Comparison of ENCODE assay signal across 8 cellular contexts in the genomic region with DNA sequence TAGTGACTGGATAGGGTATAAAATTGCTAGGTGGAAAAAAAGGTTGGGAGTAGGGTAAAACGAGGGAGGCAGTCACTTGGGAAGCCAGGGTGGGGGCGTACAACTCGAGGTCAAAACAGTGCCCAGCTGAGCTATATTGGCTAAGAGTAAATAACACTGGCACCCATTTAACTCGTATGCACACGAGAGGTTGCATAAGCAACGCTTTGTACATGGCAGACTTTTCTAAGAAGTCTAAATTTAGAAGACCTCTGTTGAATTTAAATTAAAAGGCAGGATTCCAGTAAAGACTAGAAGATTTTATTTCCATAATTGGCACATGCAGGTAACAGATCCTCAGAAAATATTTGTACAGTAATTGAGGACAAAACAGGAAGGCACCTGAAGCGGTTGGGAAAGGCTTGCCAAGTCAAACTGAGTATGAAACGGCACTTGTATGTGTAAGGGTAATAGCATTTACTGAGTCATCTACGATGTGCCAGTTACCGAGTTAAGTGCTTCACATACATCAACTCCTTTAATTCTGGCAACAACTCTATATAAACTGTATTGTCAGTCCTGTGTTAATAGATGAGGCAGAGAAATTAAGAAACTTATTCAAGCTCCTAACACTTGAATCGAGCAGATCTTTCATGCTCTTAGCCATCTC. TPM values are rescaled to one million over a fixed set of nuclear protein-coding genes. Genes with fewer than 3 reads are reported as not detected.
DNase-seq lines count a peak whose midpoint lies in the region; ATAC-seq and TF ChIP-seq lines count a peak whose summit lies in the region.

No MANE protein-coding gene starts in this region.

- 80 to 83% (median 82%) methylated on average over 11 of the region's 11 CpGs for WGBS in adrenal gland, 4 donors

- no peaks in the 10 kb centered on the region for H3K36me3 ChIP-seq in adrenal gland (replicated peaks in 1 of 2)

- H3K9me3 ChIP-seq in adrenal gland (replicated peaks in 1 of 3), result no peaks in the 10 kb centered on the region

- H3K27me3 Mint-ChIP-seq in activated T-cell treated with anti-CD3 and anti-CD28 coated beads, Interleukin-2, amount 50 U/mL, for 72 hours (ENCODE audit: low read depth), result no peaks in the 10 kb centered on the region
- no peaks in the 10 kb centered on the region for H3K27me3 Mint-ChIP-seq in effector memory CD8-positive, alpha-beta T cell
- no peaks in the 10 kb centered on the region for H3K27me3 Mint-ChIP-seq in stimulated activated naive CD8-positive, alpha-beta T cell treated with anti-CD3 and anti-CD28 coated beads, Interleukin-15, Interleukin-2, amounts not matched to agents 100 ng/mL and 50 ng/mL, for 24 hours

- no peak overlapping the region for H3K4me3 ChIP-seq in adrenal gland

- DNase-seq in activated T-cell treated with anti-CD3 and anti-CD28 coated beads, Interleukin-2, amount 50 U/mL, for 72 hours, result peak in 1 of 2 donors; percentile 43
- no peak for DNase-seq in activated T-cell treated with anti-CD3 and anti-CD28 coated beads, Interleukin-2, amount 50 U/mL, for 48 hours
- DNase-seq in NCI-H748 treated with DMSO at 0.1 percent for 48 hours (lab: John Stamatoyannopoulos, UW) (peak; percentile 85), HuH-7 (ENCODE audit: low spot score) (no peak), adrenal gland (no peak), NCI-H82 treated with DMSO at 0.1 percent for 48 hours (lab: John Stamatoyannopoulos, UW; ENCODE audit: unreplicated experiment) (no peak)
- DNase-seq in effector memory CD8-positive, alpha-beta T cell, result no peak

- peaks cover 5 to 11% of the 10 kb centered on the region in 2 donors for H3K4me1 ChIP-seq in adrenal gland (replicated peaks in 1 of 2)

- no peak overlapping the region for H3K27ac ChIP-seq in adrenal gland

- H3K36me3 Mint-ChIP-seq in activated T-cell treated with anti-CD3 and anti-CD28 coated beads, Interleukin-2, amount 50 U/mL, for 72 hours (ENCODE audit: insufficient read depth in 2 of 2), result peaks cover 0 to 3% of the 10 kb centered on the region in 2 donors
- peaks cover 16% of the 10 kb centered on the region for H3K36me3 Mint-ChIP-seq in effector memory CD8-positive, alpha-beta T cell (ENCODE audit: insufficient read depth)
- peaks cover 16% of the 10 kb centered on the region for H3K36me3 Mint-ChIP-seq in stimulated activated naive CD8-positive, alpha-beta T cell treated with anti-CD3 and anti-CD28 coated beads, Interleukin-15, Interleukin-2, amounts not matched to agents 100 ng/mL and 50 ng/mL, for 24 hours (ENCODE audit: low read depth)

- peak; percentile 38 to 42 for ATAC-seq in activated T-cell treated with anti-CD3 and anti-CD28 coated beads, Interleukin-2, amount 50 U/mL, for 72 hours (replicated peaks in 1 of 2)
- no peak for ATAC-seq in effector memory CD8-positive, alpha-beta T cell (replicated peaks)

- peak overlapping the region; percentile 92 to 97 for H3K4me3 Mint-ChIP-seq in activated T-cell treated with anti-CD3 and anti-CD28 coated beads, Interleukin-2, amount 50 U/mL, for 72 hours
- peak overlapping the region; percentile 95 to 97 for H3K4me3 Mint-ChIP-seq in effector memory CD8-positive, alpha-beta T cell
- H3K4me3 Mint-ChIP-seq in stimulated activated naive CD8-positive, alpha-beta T cell treated with anti-CD3 and anti-CD28 coated beads, Interleukin-15, Interleukin-2, amounts not matched to agents 100 ng/mL and 50 ng/mL, for 24 hours, result peak overlapping the region; percentile 84

- peaks cover 73% of the 10 kb centered on the region for H3K4me1 Mint-ChIP-seq in activated T-cell treated with anti-CD3 and anti-CD28 coated beads, Interleukin-2, amount 50 U/mL, for 72 hours (ENCODE audit: low read depth)
- peaks cover 24 to 27% of the 10 kb centered on the region in 2 donors for H3K4me1 Mint-ChIP-seq in effector memory CD8-positive, alpha-beta T cell (ENCODE audit: low read depth in 2 of 2)
- peaks cover 73% of the 10 kb centered on the region for H3K4me1 Mint-ChIP-seq in stimulated activated naive CD8-positive, alpha-beta T cell treated with anti-CD3 and anti-CD28 coated beads, Interleukin-15, Interleukin-2, amounts not matched to agents 100 ng/mL and 50 ng/mL, for 24 hours (ENCODE audit: low read depth)

- intact Hi-C loops in adrenal gland (cut with DNase I), result loop anchor here (5.0 to 10.0 kb wide), 2 partner anchors 97 to 135 kb away; no protein-coding TSS in a partner anchor

- no peaks in the 10 kb centered on the region for H3K9me3 Mint-ChIP-seq in activated T-cell treated with anti-CD3 and anti-CD28 coated beads, Interleukin-2, amount 50 U/mL, for 72 hours
- no peaks in the 10 kb centered on the region for H3K9me3 Mint-ChIP-seq in effector memory CD8-positive, alpha-beta T cell
- H3K9me3 Mint-ChIP-seq in stimulated activated naive CD8-positive, alpha-beta T cell treated with anti-CD3 and anti-CD28 coated beads, Interleukin-15, Interleukin-2, amounts not matched to agents 100 ng/mL and 50 ng/mL, for 24 hours, result no peaks in the 10 kb centered on the region

- no peak for TF ChIP-seq CTCF in adrenal gland (IDR thresholded peaks at IDR 0.05)

- peak overlapping the region; percentile 9 for H3K27ac Mint-ChIP-seq in activated T-cell treated with anti-CD3 and anti-CD28 coated beads, Interleukin-2, amount 50 U/mL, for 72 hours
- H3K27ac Mint-ChIP-seq in effector memory CD8-positive, alpha-beta T cell, result no peak overlapping the region
- H3K27ac Mint-ChIP-seq in stimulated activated naive CD8-positive, alpha-beta T cell treated with anti-CD3 and anti-CD28 coated beads, Interleukin-15, Interleukin-2, amounts not matched to agents 100 ng/mL and 50 ng/mL, for 24 hours, result peak overlapping the region; percentile 42

- TF ChIP-seq POLR2A in adrenal gland (IDR thresholded peaks at IDR 0.05), result no peak

- H3K27me3 ChIP-seq in adrenal gland, result no peaks in the 10 kb centered on the region

RNA-seq across cellular contexts. Expression of gene MALT1, which starts 1.4 kb away (rescaled TPM):
- total RNA-seq in activated T-cell treated with anti-CD3 and anti-CD28 coated beads, Interleukin-2, amount 50 U/mL, for 72 hours, result 10 to 100 TPM; 40.8 to 50.6 TPM
- total RNA-seq in adrenal gland, result 10 to 100 TPM in 3 of 8 donors, 1 to 10 TPM in 5; 6.7 to 19.2 (median 9.7) TPM
- polyA plus RNA-seq in adrenal gland, result 1 to 10 TPM; 4.2 to 8.0 (median 4.8) TPM

RNA-seq across cellular contexts. Expression of gene ALPK2, which starts 41.0 kb away (rescaled TPM):
- 10 to 100 TPM; 12.7 to 18.5 TPM for total RNA-seq in activated T-cell treated with anti-CD3 and anti-CD28 coated beads, Interleukin-2, amount 50 U/mL, for 72 hours
- total RNA-seq in adrenal gland, result under 1 TPM in 1 of 8 donors, not detected in 7; 0.07 TPM
- polyA plus RNA-seq in adrenal gland, result under 1 TPM in 2 of 3 donors, not detected in 1; under 0.01 to 0.08 TPM

Comparison
In these comparisons a context has a peak if more than half of its experiments do, and no peak if none do; other contexts are left out.
1. H3K27ac Mint-ChIP-seq: peak in activated T-cell treated with anti-CD3 and anti-CD28 coated beads, Interleukin-2, amount 50 U/mL, for 72 hours (single experiment) and stimulated activated naive CD8-positive, alpha-beta T cell treated with anti-CD3 and anti-CD28 coated beads, Interleukin-15, Interleukin-2, amounts not matched to agents 100 ng/mL and 50 ng/mL, for 24 hours (single experiment); none in effector memory CD8-positive, alpha-beta T cell (0 of 2).
2. RNA of gene ALPK2, which starts 41.0 kb away (total RNA-seq): 12.7 to 18.5 TPM in activated T-cell treated with anti-CD3 and anti-CD28 coated beads, Interleukin-2, amount 50 U/mL, for 72 hours; 0.07 TPM in adrenal gland; every median in the first group is over 10 times any median in the second.
3. Peak in every context shown above with its lines, with median percentiles within 50 percentile points of each other: H3K4me3 Mint-ChIP-seq.